In genomic region chr1:46203738-46204405, GRCh38 we compare ENCODE assay signal across 8 cellular contexts. TPM values are rescaled to one million over a fixed set of nuclear protein-coding genes. Genes with fewer than 3 reads are reported as not detected.
DNase-seq lines count a peak whose midpoint lies in the region; ATAC-seq, FAIRE-seq and TF ChIP-seq lines count a peak whose summit lies in the region.

No MANE protein-coding gene starts in this region.

- peaks cover 2% of the 10 kb centered on the region for H3K27me3 Mint-ChIP-seq in activated CD4-positive, alpha-beta T cell treated with anti-CD3 and anti-CD28 coated beads for 36 hours

- no peak for FAIRE-seq in RCC 7860 (lab: Jason Lieb, UNC)

- peak overlapping the region; percentile 70 for H3K4me3 Mint-ChIP-seq in activated CD4-positive, alpha-beta T cell treated with anti-CD3 and anti-CD28 coated beads for 36 hours

- POLR2A ChIA-PET in activated CD4-positive, alpha-beta T cell treated with anti-CD3 and anti-CD28 coated beads for 36 hours (lab: Charles Lee) = interaction anchor here (0.7 to 1.1 kb wide), 2 partner anchors 43 to 594 kb away, joined by 3 read pairs; no protein-coding TSS in a partner anchor

- no peak for TF ChIP-seq POLR2A in thyroid gland (IDR thresholded peaks at IDR 0.05)

- no peaks in the 10 kb centered on the region for H3K36me3 Mint-ChIP-seq in activated CD4-positive, alpha-beta T cell treated with anti-CD3 and anti-CD28 coated beads for 36 hours (ENCODE audit: low read depth)

- WGBS in thyroid gland, 2 donors = 10% methylated on average over 14 of the region's 14 CpGs

- H3K27ac ChIP-seq in lower lobe of right lung (peak overlapping the region; percentile 72), thyroid gland (peak overlapping the region; percentile 72 to 97 (median 84))

- intact Hi-C loops in activated CD4-positive, alpha-beta T cell treated with anti-CD3 and anti-CD28 coated beads for 36 hours (cut with DNase I, micrococcal nuclease) = no loop called here
- intact Hi-C loops in lower lobe of right lung (cut with DNase I) (no loop called here), thyroid gland (cut with DNase I) (no loop called here)

- TF ChIP-seq CTCF in lower lobe of right lung (IDR thresholded peaks at IDR 0.05) = no peak
- no peak for TF ChIP-seq CTCF in thyroid gland (IDR thresholded peaks at IDR 0.05)

- no peaks in the 10 kb centered on the region for H3K9me3 Mint-ChIP-seq in activated CD4-positive, alpha-beta T cell treated with anti-CD3 and anti-CD28 coated beads for 36 hours (ENCODE audit: low read depth)

- H3K4me3 ChIP-seq in lower lobe of right lung = peak overlapping the region; percentile 76
- peak overlapping the region; percentile 26 to 93 (median 52) for H3K4me3 ChIP-seq in thyroid gland (replicated peaks in 1 of 3)

- H3K36me3 ChIP-seq in lower lobe of right lung (no peaks in the 10 kb centered on the region), thyroid gland (no peaks in the 10 kb centered on the region)

- no peak for DNase-seq in activated CD4-positive, alpha-beta T cell treated with anti-CD3 and anti-CD28 coated beads for 36 hours
- DNase-seq in activated CD4-positive, alpha-beta T cell treated with anti-CD3 and anti-CD28 coated beads for 1 hour = no peak
- DNase-seq in cerebellum (ENCODE audit: low spot score) = peak; percentile 42
- DNase-seq in lower lobe of right lung = no peak
- no peak for DNase-seq in thyroid gland
- no peak for DNase-seq in AG08395 (ENCODE audit: low spot score)
- DNase-seq in NCI-H526 (lab: John Stamatoyannopoulos, UW) = no peak
- no peak for DNase-seq in RCC 7860 (ENCODE audit: low spot score)

- ATAC-seq in activated CD4-positive, alpha-beta T cell treated with anti-CD3 and anti-CD28 coated beads for 36 hours = no peak
- ATAC-seq in lower lobe of right lung = peak; percentile 6 to 38

- CTCF ChIA-PET in activated CD4-positive, alpha-beta T cell treated with anti-CD3 and anti-CD28 coated beads for 36 hours (lab: Charles Lee) = interaction anchor here (0.9 to 1.4 kb wide), 4 partner anchors 8 to 41 kb away, joined by 3 to 9 read pairs (median 6); no protein-coding TSS in a partner anchor

- H3K27ac Mint-ChIP-seq in activated CD4-positive, alpha-beta T cell treated with anti-CD3 and anti-CD28 coated beads for 36 hours = no peak overlapping the region

- peaks cover 12% of the 10 kb centered on the region for H3K4me1 Mint-ChIP-seq in activated CD4-positive, alpha-beta T cell treated with anti-CD3 and anti-CD28 coated beads for 36 hours

- no peaks in the 10 kb centered on the region for H3K27me3 ChIP-seq in lower lobe of right lung (ENCODE audit: low read depth)
- no peaks in the 10 kb centered on the region for H3K27me3 ChIP-seq in thyroid gland

- H3K9me3 ChIP-seq in lower lobe of right lung (no peaks in the 10 kb centered on the region), thyroid gland (no peaks in the 10 kb centered on the region)

- peaks cover 23% of the 10 kb centered on the region for H3K4me1 ChIP-seq in lower lobe of right lung
- peaks cover 36 to 44% of the 10 kb centered on the region in 2 donors for H3K4me1 ChIP-seq in thyroid gland

RNA-seq across cellular contexts. Expression of gene LURAP1, which starts 0.7 kb away (rescaled TPM):
- under 1 TPM; 0.11 to 0.12 TPM for total RNA-seq in activated CD4-positive, alpha-beta T cell treated with anti-CD3 and anti-CD28 coated beads for 36 hours
- total RNA-seq in cerebellum = 3.1 TPM
- 3.4 TPM for total RNA-seq in lower lobe of right lung
- 10 to 100 TPM; 30.5 to 47.4 (median 37.8) TPM for total RNA-seq in thyroid gland

RNA-seq across cellular contexts. Expression of gene POMGNT1, which starts 5.6 kb away (rescaled TPM):
- 10 to 100 TPM; 36.4 to 36.5 TPM for total RNA-seq in activated CD4-positive, alpha-beta T cell treated with anti-CD3 and anti-CD28 coated beads for 36 hours
- 34.2 TPM for total RNA-seq in cerebellum
- total RNA-seq in lower lobe of right lung = 59.3 TPM
- 10 to 100 TPM; 54.2 to 90.8 (median 79.3) TPM for total RNA-seq in thyroid gland

RNA-seq across cellular contexts. Expression of gene P3R3URF, which starts 27.6 kb away (rescaled TPM):
- not detected for total RNA-seq in activated CD4-positive, alpha-beta T cell treated with anti-CD3 and anti-CD28 coated beads for 36 hours
- total RNA-seq in cerebellum = not detected
- total RNA-seq in lower lobe of right lung = not detected
- not detected for total RNA-seq in thyroid gland

RNA-seq across cellular contexts. Expression of gene TSPAN1, which starts 29.0 kb away (rescaled TPM):
- not detected for total RNA-seq in activated CD4-positive, alpha-beta T cell treated with anti-CD3 and anti-CD28 coated beads for 36 hours
- 1.00 TPM for total RNA-seq in cerebellum
- total RNA-seq in lower lobe of right lung = 68.9 TPM
- total RNA-seq in thyroid gland = 100 to 1,000 TPM in 2 of 4 donors, 10 to 100 TPM in 2; 61.2 to 154 (median 105) TPM

RNA-seq across cellular contexts. Expression of gene RAD54L, which starts 43.7 kb away (rescaled TPM):
- 10 to 100 TPM; 64.2 to 73.4 TPM for total RNA-seq in activated CD4-positive, alpha-beta T cell treated with anti-CD3 and anti-CD28 coated beads for 36 hours
- 2.6 TPM for total RNA-seq in cerebellum
- total RNA-seq in lower lobe of right lung = 1.7 TPM
- 1 to 10 TPM in 1 of 4 donors, under 1 TPM in 3; 0.27 to 1.7 (median 0.61) TPM for total RNA-seq in thyroid gland
